ENCODE assay signal across 20 cellular contexts in the genomic region with DNA sequence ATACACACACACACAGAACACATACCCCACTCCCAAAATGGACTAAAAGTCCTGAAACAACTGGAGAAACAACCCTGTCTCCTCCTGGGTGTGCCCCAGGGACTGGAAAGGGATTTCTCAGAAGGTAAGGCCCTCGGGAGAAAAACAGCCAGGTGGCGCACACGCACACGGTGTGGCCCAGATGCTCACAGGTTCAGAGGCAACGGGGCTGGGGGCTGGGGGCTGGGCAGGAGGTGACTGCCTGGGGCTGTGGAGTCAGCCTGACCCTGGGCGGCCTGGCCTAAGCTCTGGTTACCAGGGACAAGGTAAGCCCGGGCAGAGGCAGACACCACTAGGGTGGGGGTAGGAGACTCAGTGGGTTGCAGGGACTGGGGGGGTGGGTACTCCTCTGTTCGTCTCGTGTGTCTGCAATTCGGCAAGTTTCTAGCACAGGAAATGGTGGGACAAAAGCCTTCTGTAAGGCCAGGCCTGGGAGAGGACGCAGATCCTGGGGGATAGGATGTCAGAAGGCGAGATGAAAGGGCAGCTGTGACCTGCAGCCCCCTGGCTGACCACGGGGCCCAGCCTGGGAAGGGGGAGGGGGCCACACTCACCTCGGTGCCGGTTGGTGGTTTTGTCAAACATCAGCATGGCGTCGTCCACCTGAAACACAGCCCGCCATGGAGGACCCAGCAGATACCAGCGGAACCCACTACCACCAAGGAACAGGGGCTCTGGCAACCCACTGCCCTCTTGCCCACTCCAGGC. TPM values are rescaled to one million over a fixed set of nuclear protein-coding genes. Genes with fewer than 3 reads are reported as not detected.
DNase-seq lines count a peak whose midpoint lies in the region; ATAC-seq and TF ChIP-seq lines count a peak whose summit lies in the region.
"Had no signal": no experiment of that assay in that cellular context is flagged by ENCODE, and none has a peak within 500 bp of the region (broad histone marks: within the 10 kb centered on the region; RNA-seq: fewer than 3 reads in every experiment).

No MANE protein-coding gene starts in this region.

- H3K4me1 Mint-ChIP-seq in glutamatergic neuron (ENCODE audit: low read depth, unreplicated experiment) = peaks cover 54% of the 10 kb centered on the region
- H3K4me1 Mint-ChIP-seq in neural progenitor cell = peaks cover 68% of the 10 kb centered on the region
- H3K4me1 Mint-ChIP-seq: activated CD4-positive, alpha-beta memory T cell treated with anti-CD3 and anti-CD28 coated beads, Interleukin-2, amount 10 ng/mL, durations not matched to agents 7 days and 5 days had no signal

- peak; percentile 41 for DNase-seq in DMS53 (lab: John Stamatoyannopoulos, UW)
- no peak for DNase-seq in DMS53 treated with DMSO at 0.1 percent for 48 hours (lab: John Stamatoyannopoulos, UW; ENCODE audit: unreplicated experiment)
- DNase-seq in NT2/D1 (ENCODE audit: low read depth, low spot score) = no peak
- no peak for DNase-seq in glutamatergic neuron
- DNase-seq in neural progenitor cell (ENCODE audit: low spot score) = peak; percentile 57
- DNase-seq in T1000 (lab: John Stamatoyannopoulos, UW) = no peak
- DNase-seq: 8988T; activated CD4-positive, alpha-beta memory T cell treated with anti-CD3 and anti-CD28 coated beads, Interleukin-2, amount 10 ng/mL, durations not matched to agents 7 days and 5 days; activated naive CD4-positive, alpha-beta T cell treated with anti-CD3 and anti-CD28 coated beads, Interleukin-2, amount 10 ng/mL, durations not matched to agents 7 days and 5 days; activated T-cell treated with anti-CD3 and anti-CD28 coated beads, Interleukin-2, amount 50 U/mL, for 1 hour; KG1; left colon; stimulated activated naive CD4-positive, alpha-beta T cell treated with Interleukin-2 at 50 U/mL for 16 hours had no signal

- H3K9me3 ChIP-seq in NT2/D1 (ENCODE audit: insufficient read depth, low read length) (no peaks in the 10 kb centered on the region), neural progenitor cell (ENCODE audit: low read depth) (no peaks in the 10 kb centered on the region)
- H3K9me3 ChIP-seq: tibial nerve had no signal

- H3K9me3 Mint-ChIP-seq in glutamatergic neuron (ENCODE audit: unreplicated experiment) = peaks cover 28% of the 10 kb centered on the region
- H3K9me3 Mint-ChIP-seq in neural progenitor cell = no peaks in the 10 kb centered on the region
- H3K9me3 Mint-ChIP-seq: activated CD4-positive, alpha-beta memory T cell treated with anti-CD3 and anti-CD28 coated beads, Interleukin-2, amount 10 ng/mL, durations not matched to agents 7 days and 5 days; activated naive CD4-positive, alpha-beta T cell treated with anti-CD3 and anti-CD28 coated beads, Interleukin-2, amount 10 ng/mL, durations not matched to agents 7 days and 5 days had no signal

- H3K4me1 ChIP-seq in NT2/D1 (ENCODE audit: insufficient read depth, insufficient read length) = peaks cover 38% of the 10 kb centered on the region
- H3K4me1 ChIP-seq in neural progenitor cell = peaks cover 45% of the 10 kb centered on the region

- no peak overlapping the region for H2AFZ ChIP-seq in neural progenitor cell (replicated peaks)
- H2AFZ ChIP-seq: hepatocyte had no signal

- H3K36me3 Mint-ChIP-seq in glutamatergic neuron (ENCODE audit: unreplicated experiment) (peaks cover 7% of the 10 kb centered on the region), neural progenitor cell (peaks cover 52% of the 10 kb centered on the region)
- H3K36me3 Mint-ChIP-seq: activated naive CD4-positive, alpha-beta T cell treated with anti-CD3 and anti-CD28 coated beads, Interleukin-2, amount 10 ng/mL, durations not matched to agents 7 days and 5 days had no signal

- peak overlapping the region; percentile 29 for H3K9ac ChIP-seq in NT2/D1 (ENCODE audit: insufficient read length, low read depth)
- no peak overlapping the region for H3K9ac ChIP-seq in neural progenitor cell

- H3K36me3 ChIP-seq in NT2/D1 (ENCODE audit: insufficient read depth, insufficient read length, low read length) (peaks cover 68% of the 10 kb centered on the region), neural progenitor cell (peaks cover 22% of the 10 kb centered on the region)
- H3K36me3 ChIP-seq: tibial nerve had no signal

- H3K27ac Mint-ChIP-seq in glutamatergic neuron (ENCODE audit: unreplicated experiment) (peak overlapping the region; percentile 88), neural progenitor cell (peak overlapping the region; percentile 94)
- H3K27ac Mint-ChIP-seq: activated CD4-positive, alpha-beta memory T cell treated with anti-CD3 and anti-CD28 coated beads, Interleukin-2, amount 10 ng/mL, durations not matched to agents 7 days and 5 days; activated naive CD4-positive, alpha-beta T cell treated with anti-CD3 and anti-CD28 coated beads, Interleukin-2, amount 10 ng/mL, durations not matched to agents 7 days and 5 days; B cell had no signal

- peak overlapping the region; percentile 6 for H3K4me2 ChIP-seq in neural progenitor cell
- H3K4me2 ChIP-seq: hepatocyte had no signal

- ATAC-seq in HG02759 (IDR thresholded peaks at IDR 0.05; ENCODE audit: unreplicated experiment) = no peak
- no peak for ATAC-seq in HG03025 (IDR thresholded peaks at IDR 0.05; ENCODE audit: low FRiP score, unreplicated experiment)
- ATAC-seq: left colon, sciatic nerve had no signal

- no peaks in the 10 kb centered on the region for H3K27me3 ChIP-seq in NT2/D1 (ENCODE audit: insufficient read depth, insufficient read length)
- no peaks in the 10 kb centered on the region for H3K27me3 ChIP-seq in neural progenitor cell
- H3K27me3 ChIP-seq: hepatocyte had no signal

- TF ChIP-seq CTCF in glutamatergic neuron (IDR thresholded peaks at IDR 0.05; ENCODE audit: partially characterized antibody, unreplicated experiment) (no peak), neural progenitor cell (IDR thresholded peaks at IDR 0.05) (peak; percentile 23)

- H4K20me1 ChIP-seq in neural progenitor cell (ENCODE audit: low read depth) = peaks cover 81% of the 10 kb centered on the region

- H3K27me3 Mint-ChIP-seq in glutamatergic neuron (ENCODE audit: unreplicated experiment) (peaks cover 29% of the 10 kb centered on the region), neural progenitor cell (ENCODE audit: insufficient read depth, low read depth) (peaks cover 17% of the 10 kb centered on the region)

- no peak overlapping the region for H3K4me3 ChIP-seq in NT2/D1 (ENCODE audit: insufficient read length, low read depth)
- no peak overlapping the region for H3K4me3 ChIP-seq in neural progenitor cell
- H3K4me3 ChIP-seq: hepatocyte, tibial nerve had no signal

- no peak overlapping the region for H3K27ac ChIP-seq in neural progenitor cell
- H3K27ac ChIP-seq: hepatocyte, tibial nerve had no signal

- H3K79me2 ChIP-seq in neural progenitor cell (ENCODE audit: low read depth) = peaks cover 56% of the 10 kb centered on the region

- H3K4me3 Mint-ChIP-seq in glutamatergic neuron (ENCODE audit: unreplicated experiment) = peak overlapping the region; percentile 58
- H3K4me3 Mint-ChIP-seq in neural progenitor cell = peak overlapping the region; percentile 65
- H3K4me3 Mint-ChIP-seq: activated CD4-positive, alpha-beta memory T cell treated with anti-CD3 and anti-CD28 coated beads, Interleukin-2, amount 10 ng/mL, durations not matched to agents 7 days and 5 days; activated naive CD4-positive, alpha-beta T cell treated with anti-CD3 and anti-CD28 coated beads, Interleukin-2, amount 10 ng/mL, durations not matched to agents 7 days and 5 days; B cell had no signal

- H3F3A ChIP-seq in neural progenitor cell (ENCODE audit: low read depth) = peaks cover 81% of the 10 kb centered on the region

RNA-seq across cellular contexts. Expression of a gene that starts 10.4 kb away (rescaled TPM):
- 229 TPM for total RNA-seq in glutamatergic neuron (ENCODE audit: unreplicated experiment)
- 40.2 and 48.6 TPM in 2 replicates for total RNA-seq in neural progenitor cell (ENCODE audit: low replicate concordance)
- total RNA-seq: activated CD4-positive, alpha-beta memory T cell treated with anti-CD3 and anti-CD28 coated beads, Interleukin-2, amount 10 ng/mL, durations not matched to agents 7 days and 5 days; B cell had no signal

RNA-seq across cellular contexts. Expression of a gene that starts 31.0 kb away (rescaled TPM):
- total RNA-seq in glutamatergic neuron (ENCODE audit: unreplicated experiment) (not detected), neural progenitor cell (ENCODE audit: low replicate concordance) (not detected in 2 replicates)
- total RNA-seq: activated CD4-positive, alpha-beta memory T cell treated with anti-CD3 and anti-CD28 coated beads, Interleukin-2, amount 10 ng/mL, durations not matched to agents 7 days and 5 days; astrocyte; B cell; left colon; sciatic nerve had no signal

RNA-seq across cellular contexts. Expression of a gene that starts 56.5 kb away (rescaled TPM):
- total RNA-seq in glutamatergic neuron (ENCODE audit: unreplicated experiment) (3.8 TPM), neural progenitor cell (ENCODE audit: low replicate concordance) (3.8 and 6.8 TPM in 2 replicates)

Comparison
In these comparisons a context has a peak if more than half of its experiments do, and no peak if none do; other contexts are left out.
1. DNase-seq: peak in DMS53 (single experiment) and neural progenitor cell (single experiment); none in DMS53 treated with DMSO at 0.1 percent for 48 hours (single experiment), NT2/D1 (single experiment), glutamatergic neuron (single experiment) and T1000 (single experiment).